In the genomic region with DNA sequence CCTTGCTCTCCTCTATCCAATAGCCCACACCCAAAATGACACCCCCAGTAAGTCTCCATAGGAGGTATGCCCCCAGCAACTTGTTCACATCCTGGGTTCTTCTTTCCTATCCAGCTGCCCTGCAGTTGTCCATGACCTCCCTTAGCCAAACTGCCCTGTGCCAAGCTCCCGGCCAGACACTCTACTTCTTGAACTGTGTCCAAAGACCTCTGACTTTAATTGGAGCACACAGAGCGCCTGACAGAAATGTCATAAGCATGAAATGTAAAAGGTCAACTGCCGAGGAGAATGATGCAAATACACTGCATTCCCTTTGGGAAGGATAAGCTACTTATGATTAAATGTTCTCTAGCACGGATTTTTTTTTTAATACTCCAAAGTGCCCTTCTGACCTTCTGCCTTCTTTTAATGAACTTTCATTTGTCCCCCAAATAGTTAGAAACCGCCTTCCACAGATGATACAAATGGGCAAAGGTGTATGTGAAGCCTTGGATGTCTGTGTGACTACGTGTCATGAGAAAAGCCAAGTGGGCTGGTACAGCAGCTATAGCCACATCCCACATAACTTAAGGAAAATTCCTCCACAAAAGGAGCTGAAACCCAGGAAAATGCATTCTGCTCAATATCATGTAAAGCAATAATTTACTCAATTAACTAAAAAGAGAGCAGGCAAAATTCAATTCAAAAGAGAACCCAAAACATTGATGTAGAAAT, we compare ENCODE assay signal across 1 cellular context.
TF ChIP-seq lines count a peak whose summit lies in the region.

No MANE protein-coding gene starts in this region.

TF ChIP-seq in A549, 52 proteins besides CTCF, POLR2A, EP300 and RAD21 (continued from another document):
- TF ChIP-seq, protein P1, sequence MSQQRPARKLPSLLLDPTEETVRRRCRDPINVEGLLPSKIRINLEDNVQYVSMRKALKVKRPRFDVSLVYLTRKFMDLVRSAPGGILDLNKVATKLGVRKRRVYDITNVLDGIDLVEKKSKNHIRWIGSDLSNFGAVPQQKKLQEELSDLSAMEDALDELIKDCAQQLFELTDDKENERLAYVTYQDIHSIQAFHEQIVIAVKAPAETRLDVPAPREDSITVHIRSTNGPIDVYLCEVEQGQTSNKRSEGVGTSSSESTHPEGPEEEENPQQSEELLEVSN (IDR thresholded peaks at IDR 0.05; ENCODE audit: borderline replicate concordance, low read depth), result no peak
- TF ChIP-seq POLR2AphosphoS2 (conservative IDR thresholded peaks at IDR 0.05; ENCODE audit: low read length), result no peak
- no peak for TF ChIP-seq RCOR1 (IDR thresholded peaks at IDR 0.05; ENCODE audit: low read depth, low read length)
- TF ChIP-seq NPAS2 (CRISPR knock-in tag; IDR thresholded peaks at IDR 0.05; ENCODE audit: borderline replicate concordance), result no peak
- TF ChIP-seq NR3C1 (IDR thresholded peaks at IDR 0.05), result no peak
- no peak for TF ChIP-seq CHD4 (IDR thresholded peaks at IDR 0.05; ENCODE audit: borderline replicate concordance)
